Comparison of ENCODE assay signal across 1 cellular context in genomic region chr19:48812094-48812929, GRCh38.
TF ChIP-seq lines count a peak whose summit lies in the region.

No MANE protein-coding gene starts in this region.

TF ChIP-seq in K562, 482 proteins besides CTCF, POLR2A, EP300 and RAD21 (continued from another document and continues in another):
- no peak for TF ChIP-seq ELK3 (CRISPR knock-in tag; IDR thresholded peaks at IDR 0.05)
- no peak for TF ChIP-seq THAP7 (CRISPR knock-in tag; IDR thresholded peaks at IDR 0.05)
- TF ChIP-seq RBM14 (IDR thresholded peaks at IDR 0.05; ENCODE audit: borderline replicate concordance, insufficient read depth, low read depth, low read length) = no peak
- no peak for TF ChIP-seq ZNF347 (CRISPR knock-in tag; IDR thresholded peaks at IDR 0.05; ENCODE audit: low read depth)
- no peak for TF ChIP-seq ERF (CRISPR knock-in tag; IDR thresholded peaks at IDR 0.05)
- peak; percentile 49; the same call in 1 of the 2 replicates for TF ChIP-seq ATF7 (IDR thresholded peaks at IDR 0.05)
- no peak for TF ChIP-seq ZNF766 (CRISPR knock-in tag; conservative IDR thresholded peaks at IDR 0.05)
- no peak for TF ChIP-seq E2F1 (CRISPR knock-in tag; IDR thresholded peaks at IDR 0.05)
- no peak for TF ChIP-seq RAD51 (IDR thresholded peaks at IDR 0.05; ENCODE audit: borderline replicate concordance, low read depth)
- no peak for TF ChIP-seq ZBTB40 (IDR thresholded peaks at IDR 0.05)
- TF ChIP-seq ZBTB40 (CRISPR knock-in tag; IDR thresholded peaks at IDR 0.05) = no peak
- TF ChIP-seq PHB2 (IDR thresholded peaks at IDR 0.05; ENCODE audit: low read depth) = no peak
- TF ChIP-seq BMI1 (IDR thresholded peaks at IDR 0.05; ENCODE audit: low read length) = no peak
- no peak for TF ChIP-seq PATZ1 (CRISPR knock-in tag; IDR thresholded peaks at IDR 0.05; ENCODE audit: borderline replicate concordance)
- TF ChIP-seq GTF2E2 (tag; IDR thresholded peaks at IDR 0.05) = no peak
- TF ChIP-seq BDP1 (IDR thresholded peaks at IDR 0.05; ENCODE audit: insufficient read depth, insufficient read length) = no peak
- TF ChIP-seq ETV1 (tag; conservative IDR thresholded peaks at IDR 0.05; ENCODE audit: low read depth) = no peak
- TF ChIP-seq CBFA2T3 (IDR thresholded peaks at IDR 0.05) = no peak
- TF ChIP-seq ARID3B (CRISPR knock-in tag; IDR thresholded peaks at IDR 0.05; ENCODE audit: borderline replicate concordance) = no peak
- no peak for TF ChIP-seq ZNF165 (CRISPR knock-in tag; IDR thresholded peaks at IDR 0.05; ENCODE audit: borderline replicate concordance)
- TF ChIP-seq PHF20 (IDR thresholded peaks at IDR 0.05; ENCODE audit: partially characterized antibody) = no peak
- TF ChIP-seq ZNF407 (IDR thresholded peaks at IDR 0.05; ENCODE audit: low read depth) = no peak
- no peak for TF ChIP-seq SNAPC5 (CRISPR knock-in tag; IDR thresholded peaks at IDR 0.05)
- peak; percentile 32; the same call in 1 of the 2 replicates for TF ChIP-seq CTBP1 (IDR thresholded peaks at IDR 0.05; ENCODE audit: borderline replicate concordance)
- TF ChIP-seq TAL1 (IDR thresholded peaks at IDR 0.05) = no peak
- no peak for TF ChIP-seq HMGXB4 (CRISPR knock-in tag; IDR thresholded peaks at IDR 0.05)
- no peak for TF ChIP-seq SMARCA4 (IDR thresholded peaks at IDR 0.05)
- TF ChIP-seq ZBTB1 (CRISPR knock-in tag; IDR thresholded peaks at IDR 0.05; ENCODE audit: borderline replicate concordance, low read depth) = 0 out of 2 replicates have a peak, but pooled peaks have one; percentile 43
- TF ChIP-seq LARP7 (IDR thresholded peaks at IDR 0.05) = peak; percentile 26; the same call in 1 of the 2 replicates
- TF ChIP-seq ZKSCAN3 (CRISPR knock-in tag; IDR thresholded peaks at IDR 0.05) = no peak
